ENCODE assay signal across 26 cellular contexts in the genomic region with DNA sequence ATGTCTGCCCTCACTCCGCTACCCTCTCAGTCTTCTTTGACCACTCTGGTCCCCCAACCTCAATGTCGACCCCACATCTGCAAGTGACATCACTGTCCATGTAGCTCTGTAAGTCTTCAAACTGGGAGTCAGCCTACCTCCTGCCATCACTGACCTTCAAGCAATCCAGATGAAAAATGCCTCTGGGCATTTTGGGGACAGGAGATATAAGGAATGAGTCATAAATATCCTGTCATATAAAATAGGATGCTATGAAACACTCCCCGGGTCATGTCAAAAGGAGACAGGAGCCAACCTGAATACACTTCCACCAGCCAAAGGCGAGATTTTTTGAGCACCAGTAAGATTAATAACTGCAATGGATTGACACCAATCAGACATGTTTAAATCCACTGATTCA.
"Had no signal": no experiment of that assay in that cellular context is flagged by ENCODE, and none has a peak within 500 bp of the region (broad histone marks: within the 10 kb centered on the region; RNA-seq: fewer than 3 reads in every experiment).

No MANE protein-coding gene starts in this region.

- H3K4me2 ChIP-seq: SK-N-SH had no signal

- ATAC-seq: Panc1 had no signal

- H3K27ac ChIP-seq: RWPE1, SJCRH30, VCaP had no signal

- H3K4me1 Mint-ChIP-seq: brain had no signal

- H3K36me3 Mint-ChIP-seq: activated CD4-positive, alpha-beta memory T cell treated with anti-CD3 and anti-CD28 coated beads for 36 hours; activated naive CD8-positive, alpha-beta T cell had no signal

- DNase-seq: activated CD4-positive, alpha-beta memory T cell treated with anti-CD3 and anti-CD28 coated beads for 36 hours; activated CD4-positive, alpha-beta T cell treated with anti-CD3 and anti-CD28 coated beads, Interleukin-2, amount 10 ng/mL, durations not matched to agents 7 days and 5 days; activated CD4-positive, CD25-positive, alpha-beta regulatory T cell; activated effector memory CD4-positive, alpha-beta T cell treated with anti-CD3 and anti-CD28 coated beads, Interleukin-2, amount 50 U/mL, for 16 hours; activated naive CD4-positive, alpha-beta T cell treated with anti-CD3 and anti-CD28 coated beads for 36 hours; activated T-cell treated with anti-CD3 and anti-CD28 coated beads, Interleukin-2, amount 50 U/mL, for 24 hours; amygdala; KG1; NCI-H1092; NCI-H1417; NCI-H1930; NCI-H2171; NCI-H226; NCI-H526; NCI-H774; Right ventricle myocardium superior; SJCRH30; SK-N-SH; T-helper 1 cell had no signal

- H3K27ac Mint-ChIP-seq: activated CD4-positive, alpha-beta memory T cell treated with anti-CD3 and anti-CD28 coated beads for 36 hours; activated CD4-positive, alpha-beta T cell treated with anti-CD3 and anti-CD28 coated beads, Interleukin-2, amount 10 ng/mL, durations not matched to agents 7 days and 5 days; activated naive CD4-positive, alpha-beta T cell treated with anti-CD3 and anti-CD28 coated beads for 36 hours; activated naive CD8-positive, alpha-beta T cell; activated T-cell treated with anti-CD3 and anti-CD28 coated beads, Interleukin-2, amount 50 U/mL, for 24 hours; brain had no signal

- H3K4me3 Mint-ChIP-seq: activated CD4-positive, alpha-beta memory T cell treated with anti-CD3 and anti-CD28 coated beads for 36 hours; activated CD4-positive, alpha-beta T cell treated with anti-CD3 and anti-CD28 coated beads, Interleukin-2, amount 10 ng/mL, durations not matched to agents 7 days and 5 days; activated naive CD4-positive, alpha-beta T cell treated with anti-CD3 and anti-CD28 coated beads for 36 hours; activated naive CD8-positive, alpha-beta T cell; activated T-cell treated with anti-CD3 and anti-CD28 coated beads, Interleukin-2, amount 50 U/mL, for 24 hours; brain; central memory CD8-positive, alpha-beta T cell had no signal

- FAIRE-seq: astrocyte had no signal

- H3K9me3 ChIP-seq: SJCRH30, SK-N-SH had no signal

- H3K4me3 ChIP-seq: SJCRH30 had no signal

- H3K27me3 Mint-ChIP-seq: activated CD4-positive, alpha-beta T cell treated with anti-CD3 and anti-CD28 coated beads, Interleukin-2, amount 10 ng/mL, durations not matched to agents 7 days and 5 days; activated naive CD8-positive, alpha-beta T cell; brain; central memory CD8-positive, alpha-beta T cell had no signal

- H3K9me3 Mint-ChIP-seq: activated CD4-positive, alpha-beta memory T cell treated with anti-CD3 and anti-CD28 coated beads for 36 hours; activated CD4-positive, alpha-beta T cell treated with anti-CD3 and anti-CD28 coated beads, Interleukin-2, amount 10 ng/mL, durations not matched to agents 7 days and 5 days; activated naive CD4-positive, alpha-beta T cell treated with anti-CD3 and anti-CD28 coated beads for 36 hours; activated T-cell treated with anti-CD3 and anti-CD28 coated beads, Interleukin-2, amount 50 U/mL, for 24 hours; central memory CD8-positive, alpha-beta T cell had no signal
